In the genomic region with DNA sequence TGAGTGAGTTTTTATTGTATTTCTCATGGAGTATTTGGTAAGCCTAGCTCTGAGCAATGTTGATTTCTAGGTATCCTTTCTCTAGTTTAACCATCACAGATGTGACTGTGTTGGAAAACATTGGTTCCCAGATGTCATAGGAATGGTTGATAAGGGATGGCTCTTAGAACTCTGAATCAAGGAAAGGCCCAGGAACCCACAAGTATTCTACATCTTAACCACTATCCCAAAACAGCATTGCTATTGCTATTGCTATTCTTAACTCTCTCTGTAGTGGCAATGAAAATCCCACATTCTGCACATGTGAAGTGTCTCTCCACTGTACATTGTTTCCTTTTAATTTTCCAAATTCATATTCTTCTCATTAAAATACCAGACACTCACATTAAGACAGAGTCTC, we compare ENCODE assay signal across 22 cellular contexts.
"Had no signal": no experiment of that assay in that cellular context is flagged by ENCODE, and none has a peak within 500 bp of the region (broad histone marks: within the 10 kb centered on the region; RNA-seq: fewer than 3 reads in every experiment).

No MANE protein-coding gene starts in this region.

- DNase-seq: activated T-cell treated with anti-CD3 and anti-CD28 coated beads, Interleukin-2, amount 50 U/mL, for 1 hour; adrenal gland; cortex of kidney; effector CD4-positive, alpha-beta T cell; erythroblast; foreskin melanocyte; glutamatergic neuron; kidney glomerular epithelial cell; left ventricle myocardium inferior; pancreas; psoas muscle; stimulated activated CD4-positive, alpha-beta T cell treated with anti-CD3 and anti-CD28 coated beads, Interleukin-1b, Interleukin-23, amount 100 ng/mL, for 48 hours; stimulated activated naive CD8-positive, alpha-beta T cell treated with anti-CD3 and anti-CD28 coated beads, Interleukin-15, amount 100 ng/mL, for 72 hours; T-helper 9 cell had no signal

- H3K27me3 ChIP-seq: hepatocyte, pancreas, right atrium auricular region, suprapubic skin, tibial nerve had no signal

- H3K27ac ChIP-seq: adrenal gland, hepatocyte, left ventricle myocardium inferior, pancreas, psoas muscle, right atrium auricular region, suprapubic skin, tibial nerve had no signal

- H3K9me3 ChIP-seq: adrenal gland, left ventricle myocardium inferior, pancreas, psoas muscle, right atrium auricular region, suprapubic skin, tibial nerve had no signal

- H3K4me3 ChIP-seq: adrenal gland, hepatocyte, left ventricle myocardium inferior, pancreas, psoas muscle, right atrium auricular region, suprapubic skin, tibial nerve had no signal

- H3K4me1 ChIP-seq: adrenal gland, left ventricle myocardium inferior, pancreas, psoas muscle, right atrium auricular region, suprapubic skin, tibial nerve had no signal

- H3K4me2 ChIP-seq: hepatocyte had no signal

- FAIRE-seq: endometrium, pancreas had no signal

- H3K36me3 ChIP-seq: adrenal gland, left ventricle myocardium inferior, pancreas, right atrium auricular region, suprapubic skin, tibial nerve had no signal

- H2AFZ ChIP-seq: hepatocyte had no signal

- H3K79me2 ChIP-seq: hepatocyte had no signal

- ATAC-seq: activated naive CD4-positive, alpha-beta T cell treated with anti-CD3 and anti-CD28 coated beads, Interleukin-2, amount 50 U/mL, for 72 hours; natural killer cell treated with Interleukin-12 subunit alpha and Interleukin-12 subunit beta and Interleukin-15 and Interleukin-18, amount 100 ng/mL, for 72 hours; psoas muscle; stimulated activated naive CD8-positive, alpha-beta T cell treated with anti-CD3 and anti-CD28 coated beads, Interleukin-15, amount 100 ng/mL, for 72 hours; WTC11 had no signal
